11 cellular contexts compared by ENCODE assay signal in genomic region chr15:26773485-26773877, GRCh38. TPM values are rescaled to one million over a fixed set of nuclear protein-coding genes. Genes with fewer than 3 reads are reported as not detected.
DNase-seq lines count a peak whose midpoint lies in the region; ATAC-seq, FAIRE-seq and TF ChIP-seq lines count a peak whose summit lies in the region.
"Had no signal": no experiment of that assay in that cellular context is flagged by ENCODE, and none has a peak within 500 bp of the region (broad histone marks: within the 10 kb centered on the region; RNA-seq: fewer than 3 reads in every experiment).

No MANE protein-coding gene starts in this region.

- intact Hi-C loops in naive thymus-derived CD4-positive, alpha-beta T cell (cut with micrococcal nuclease), result no loop called here

- H3K9me3 ChIP-seq in AG04450 (ENCODE audit: control insufficient read depth, insufficient read depth, low read length), result no peaks in the 10 kb centered on the region; the same call in 1 of the 2 replicates
- H3K9me3 ChIP-seq in HAP-1, result no peaks in the 10 kb centered on the region
- no peaks in the 10 kb centered on the region for H3K9me3 ChIP-seq in naive thymus-derived CD4-positive, alpha-beta T cell (ENCODE audit: control insufficient read depth in 2 of 3, low read length in 3 of 3)

- H3K27ac ChIP-seq in AG04450 (ENCODE audit: low read depth, low read length), result no peak overlapping the region
- H3K27ac ChIP-seq in naive thymus-derived CD4-positive, alpha-beta T cell (ENCODE audit: low read depth, low read length), result no peak overlapping the region

- ATAC-seq in naive thymus-derived CD4-positive, alpha-beta T cell, result no peak
- no peak for ATAC-seq in HG02759 (IDR thresholded peaks at IDR 0.05; ENCODE audit: unreplicated experiment)
- no peak for ATAC-seq in GM18520 (IDR thresholded peaks at IDR 0.05; ENCODE audit: unreplicated experiment)

- in situ Hi-C loops in HAP-1 (cut with MboI; ENCODE audit: low sequenced_read_pairs) (loop anchor here (10.0 kb wide), 1 partner anchor 61 kb away; no protein-coding TSS in a partner anchor), ACHN (cut with HindIII; ENCODE audit: low pct_ligation_motif_present, low pct_unique_long_range_greater_than_20kb, low sequenced_read_pairs) (no loop called here)

- no peak for DNase-seq in AG04450 (ENCODE audit: low read depth, low spot score)
- peak in 1 of 2 experiments; percentile 48 for DNase-seq in HAP-1 (ENCODE audit: low spot score in 2 of 2)
- no peak for DNase-seq in bronchial epithelial cell (ENCODE audit: low read depth)
- no peak for DNase-seq in naive thymus-derived CD4-positive, alpha-beta T cell
- no peak for DNase-seq in activated CD4-positive, CD25-positive, alpha-beta regulatory T cell (lab: John Stamatoyannopoulos, UW)
- no peak for DNase-seq in ACHN
- DNase-seq: activated CD4-positive, alpha-beta T cell treated with anti-CD3 and anti-CD28 coated beads, Interleukin-2, amount 50 U/mL, for 48 hours; dermis blood vessel endothelial cell; DND-41 had no signal

- peaks cover 0 to 27% (median 6%) of the 10 kb centered on the region in 11 donors for H3K9me3 Mint-ChIP-seq in naive thymus-derived CD4-positive, alpha-beta T cell

- peaks cover 0 to 13% (median 2%) of the 10 kb centered on the region in 5 donors for H3K36me3 Mint-ChIP-seq in naive thymus-derived CD4-positive, alpha-beta T cell

- CTCF ChIA-PET in AG04450 (lab: Charles Lee), result interaction anchor here (0.6 kb wide), 1 partner anchor 1265 kb away, joined by 3 read pairs; no protein-coding TSS in a partner anchor
- CTCF ChIA-PET in naive thymus-derived CD4-positive, alpha-beta T cell (lab: Charles Lee), result no interaction called here

- peaks cover 25 to 62% (median 53%) of the 10 kb centered on the region in 5 donors for H3K27me3 Mint-ChIP-seq in naive thymus-derived CD4-positive, alpha-beta T cell

- POLR2A ChIA-PET in AG04450 (lab: Yijun Ruan, JAX), result no interaction called here
- POLR2A ChIA-PET in naive thymus-derived CD4-positive, alpha-beta T cell (lab: Charles Lee), result no interaction called here

- TF ChIP-seq CTCF in AG04450 (IDR thresholded peaks at IDR 0.05; ENCODE audit: low read depth, low read length) (no peak), bronchial epithelial cell (IDR thresholded peaks at IDR 0.05; ENCODE audit: insufficient read depth, low read length, severe bottlenecking) (no peak)

- H3K36me3 ChIP-seq in HAP-1 (replicated peaks) (peaks cover 8% of the 10 kb centered on the region; the same call in 1 of the 2 replicates), bronchial epithelial cell (ENCODE audit: control insufficient read depth, insufficient read depth, low read length) (no peaks in the 10 kb centered on the region)
- no peaks in the 10 kb centered on the region for H3K36me3 ChIP-seq in naive thymus-derived CD4-positive, alpha-beta T cell (ENCODE audit: control insufficient read depth in 2 of 3, insufficient read depth in 3 of 3, low read length in 3 of 3)

- no peak overlapping the region for H3K27ac Mint-ChIP-seq in naive thymus-derived CD4-positive, alpha-beta T cell

- H3K4me1 ChIP-seq in HAP-1, result peaks cover 23% of the 10 kb centered on the region
- H3K4me1 ChIP-seq in naive thymus-derived CD4-positive, alpha-beta T cell (ENCODE audit: control insufficient read depth in 2 of 2, insufficient read depth in 2 of 2, low read length in 2 of 2), result no peaks in the 10 kb centered on the region

- H3K4me3 ChIP-seq in AG04450 (ENCODE audit: low read depth, low read length) (peak overlapping the region; percentile 31; the same call in 1 of the 2 replicates), HAP-1 (peak overlapping the region; percentile 34), bronchial epithelial cell (ENCODE audit: low read depth, low read length) (peak overlapping the region; percentile 15)
- no peak overlapping the region for H3K4me3 ChIP-seq in naive thymus-derived CD4-positive, alpha-beta T cell (ENCODE audit: low read length)

- FAIRE-seq in bronchial epithelial cell (lab: Jason Lieb, UNC), result no peak

- H3K27me3 ChIP-seq in AG04450 (ENCODE audit: control insufficient read depth, insufficient read depth, low read length), result peaks cover 10% of the 10 kb centered on the region
- H3K27me3 ChIP-seq in HAP-1 (ENCODE audit: low read depth), result no peaks in the 10 kb centered on the region
- peaks cover 3% of the 10 kb centered on the region for H3K27me3 ChIP-seq in bronchial epithelial cell (ENCODE audit: control insufficient read depth, insufficient read depth, low read length)
- no peaks in the 10 kb centered on the region for H3K27me3 ChIP-seq in naive thymus-derived CD4-positive, alpha-beta T cell (ENCODE audit: control insufficient read depth in 2 of 2, insufficient read depth in 2 of 2, low read length in 2 of 2)

- H3K4me1 Mint-ChIP-seq in naive thymus-derived CD4-positive, alpha-beta T cell, result peaks cover 0 to 7% (median 4%) of the 10 kb centered on the region in 7 donors

- H3K4me3 Mint-ChIP-seq in naive thymus-derived CD4-positive, alpha-beta T cell, result peak overlapping the region in 7 of 10 donors; percentile 46 to 76 (median 69)

RNA-seq across cellular contexts. Expression of gene GABRB3, which starts 0.6 kb away (rescaled TPM):
- polyA plus RNA-seq in AG04450 (2011; rRNA removed), result 0.27 and 0.63 TPM in 2 replicates
- polyA minus RNA-seq in AG04450 (2011; rRNA and poly(A)+ RNA removed), result 0.14 and 0.74 TPM in 2 replicates
- total RNA-seq in bronchial epithelial cell, result 1.1 and 1.4 TPM in 2 replicates
- under 1 TPM in 1 of 5 experiments, not detected in 4; 0.51 TPM for total RNA-seq in naive thymus-derived CD4-positive, alpha-beta T cell
- polyA plus RNA-seq in naive thymus-derived CD4-positive, alpha-beta T cell, result not detected
